In the genomic region with DNA sequence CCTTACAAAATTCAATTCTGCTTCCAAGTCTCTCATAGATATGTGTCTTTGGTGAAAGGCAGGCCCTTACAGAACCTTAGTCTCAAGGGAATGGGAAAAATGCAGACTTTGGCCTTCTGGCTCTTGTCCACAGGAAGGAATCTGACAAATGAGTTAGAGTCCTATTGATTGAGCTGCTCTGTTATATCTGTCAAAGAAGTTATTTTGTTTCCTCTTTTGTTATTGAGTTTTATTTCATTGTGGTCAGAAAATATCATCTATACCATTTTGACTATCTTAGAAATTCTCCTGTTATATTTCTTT, we compare ENCODE assay signal across 23 cellular contexts.
DNase-seq lines count a peak whose midpoint lies in the region; ATAC-seq, FAIRE-seq and TF ChIP-seq lines count a peak whose summit lies in the region.
"Had no signal": no experiment of that assay in that cellular context is flagged by ENCODE, and none has a peak within 500 bp of the region (broad histone marks: within the 10 kb centered on the region; RNA-seq: fewer than 3 reads in every experiment).

No MANE protein-coding gene starts in this region.

- CTCF ChIA-PET in SK-N-SH (lab: Yijun Ruan, JAX) = no interaction called here

- H3K4me3 ChIP-seq in SK-N-SH (ENCODE audit: low read depth in 2 of 2, low read length in 1 of 2) (no peak overlapping the region), pancreas (no peak overlapping the region)
- H3K4me3 ChIP-seq: transverse colon had no signal

- H3K27ac ChIP-seq in SK-N-SH (ENCODE audit: low read depth in 2 of 2, low read length in 1 of 2) = peak overlapping the region in 1 of 2 experiments; percentile 40; a peak in 1 of 4 replicates
- H3K27ac ChIP-seq in pancreas = no peak overlapping the region
- H3K27ac ChIP-seq: 22Rv1, C4-2B, transverse colon had no signal

- no peak overlapping the region for H3K4me2 ChIP-seq in SK-N-SH

- DNase-seq in SK-N-SH (no peak), SK-N-DZ (ENCODE audit: low spot score) (peak; percentile 23), immature natural killer cell (no peak), pancreas (no peak), A172 (ENCODE audit: low spot score) (no peak), HUDEP-2 (lab: John Stamatoyannopoulos, UW; ENCODE audit: unreplicated experiment in 76 of 76) (no peak), NCI-H1105 treated with DMSO at 0.1 percent for 48 hours (lab: John Stamatoyannopoulos, UW) (no peak)
- DNase-seq: activated CD4-positive, alpha-beta T cell treated with anti-CD3 and anti-CD28 coated beads for 1 hour; DMS79; effector memory CD8-positive, alpha-beta T cell; hypothalamus; MM.1S; naive thymus-derived CD8-positive, alpha-beta T cell; NCI-H1930; posterior cingulate gyrus; SHP77; T-helper 9 cell; transverse colon had no signal

- H3K9me3 Mint-ChIP-seq in immature natural killer cell = no peaks in the 10 kb centered on the region
- H3K9me3 Mint-ChIP-seq: activated naive CD4-positive, alpha-beta T cell treated with anti-CD3 and anti-CD28 coated beads for 36 hours; effector memory CD8-positive, alpha-beta T cell had no signal

- TF ChIP-seq EP300 in SK-N-SH (IDR thresholded peaks at IDR 0.05; ENCODE audit: borderline replicate concordance in 1 of 2, low read depth in 1 of 2, low read length in 1 of 2) = no peak

- H3K9me3 ChIP-seq in SK-N-SH = no peaks in the 10 kb centered on the region
- no peaks in the 10 kb centered on the region for H3K9me3 ChIP-seq in pancreas
- H3K9me3 ChIP-seq: transverse colon had no signal

- H3K4me3 Mint-ChIP-seq in immature natural killer cell = no peak overlapping the region
- H3K4me3 Mint-ChIP-seq: activated naive CD4-positive, alpha-beta T cell treated with anti-CD3 and anti-CD28 coated beads for 36 hours; effector memory CD8-positive, alpha-beta T cell; naive thymus-derived CD8-positive, alpha-beta T cell had no signal

- H3K4me1 ChIP-seq in SK-N-SH (ENCODE audit: control insufficient read depth in 1 of 2, insufficient read depth in 2 of 2, low read depth in 1 of 2, low read length in 1 of 2) (no peaks in the 10 kb centered on the region; a peak in 1 of 4 replicates), pancreas (peaks cover 0 to 11% (median 5%) of the 10 kb centered on the region in 3 donors)

- intact Hi-C loops in pancreas (cut with DNase I) = no loop called here

- no peak overlapping the region for H2AFZ ChIP-seq in SK-N-SH (ENCODE audit: low read depth)

- no peaks in the 10 kb centered on the region for H4K20me1 ChIP-seq in SK-N-SH (ENCODE audit: insufficient read depth)

- TF ChIP-seq CTCF in SK-N-SH (IDR thresholded peaks at IDR 0.05) = no peak
- no peak for TF ChIP-seq CTCF in pancreas (IDR thresholded peaks at IDR 0.05)

- no peaks in the 10 kb centered on the region for H3F3A ChIP-seq in SK-N-SH (replicated peaks; ENCODE audit: insufficient read depth)

- H3K27me3 ChIP-seq in SK-N-SH (ENCODE audit: insufficient read depth) (no peaks in the 10 kb centered on the region), pancreas (no peaks in the 10 kb centered on the region)
- H3K27me3 ChIP-seq: transverse colon had no signal

- POLR2A ChIA-PET in SK-N-SH (lab: Yijun Ruan, JAX) = no interaction called here

- ATAC-seq in SK-N-SH treated with all-trans-retinoic acid at 6 μM for 48 hours = peak; percentile 65
- ATAC-seq in pancreas = peak; percentile 38 to 74 (median 70)
- ATAC-seq: effector memory CD8-positive, alpha-beta T cell; naive thymus-derived CD8-positive, alpha-beta T cell had no signal

- no peaks in the 10 kb centered on the region for H3K4me1 Mint-ChIP-seq in immature natural killer cell

- no peak for FAIRE-seq in pancreas (lab: Jason Lieb, UNC)
- FAIRE-seq: GM18507 had no signal

- H3K27me3 Mint-ChIP-seq in immature natural killer cell (ENCODE audit: low read depth in 3 of 3) = no peaks in the 10 kb centered on the region
- H3K27me3 Mint-ChIP-seq: effector memory CD8-positive, alpha-beta T cell; naive thymus-derived CD8-positive, alpha-beta T cell had no signal

- peak overlapping the region in 4 of 6 donors; percentile 3 to 68 (median 16) for H3K27ac Mint-ChIP-seq in immature natural killer cell

- H3K9me2 ChIP-seq in SK-N-SH = no peaks in the 10 kb centered on the region

- peaks cover 12 to 36% (median 32%) of the 10 kb centered on the region in 3 donors for H3K36me3 Mint-ChIP-seq in immature natural killer cell

- H3K36me3 ChIP-seq in SK-N-SH (replicated peaks in 1 of 2; ENCODE audit: control insufficient read depth in 1 of 2, insufficient read depth in 2 of 2, low read length in 1 of 2) (no peaks in the 10 kb centered on the region), pancreas (no peaks in the 10 kb centered on the region)
- H3K36me3 ChIP-seq: transverse colon had no signal

- no peaks in the 10 kb centered on the region for H3K79me2 ChIP-seq in SK-N-SH (ENCODE audit: insufficient read depth)

- no peak for TF ChIP-seq RAD21 in SK-N-SH (IDR thresholded peaks at IDR 0.05; ENCODE audit: low read length)

- H3K9ac ChIP-seq in SK-N-SH = no peak overlapping the region

TF ChIP-seq in SK-N-SH treated with all-trans-retinoic acid at 6 μM for 48 hours, 23 proteins besides CTCF, POLR2A, EP300 and RAD21:
- TF ChIP-seq GLIS3 (CRISPR knock-in tag; IDR thresholded peaks at IDR 0.05) (no peak), ISL1 (CRISPR knock-in tag; IDR thresholded peaks at IDR 0.05) (0 out of 2 replicates have a peak, but pooled peaks have one; percentile 23)

TF ChIP-seq in SK-N-SH, 30 proteins besides CTCF, POLR2A, EP300 and RAD21:
- TF ChIP-seq SIN3A (IDR thresholded peaks at IDR 0.05; ENCODE audit: borderline replicate concordance, low read depth, low read length) (no peak), EZH2phosphoT487 (IDR thresholded peaks at IDR 0.05; ENCODE audit: borderline replicate concordance, low read depth) (no peak), RXRA (IDR thresholded peaks at IDR 0.05; ENCODE audit: borderline replicate concordance, low read depth) (no peak), JUND (IDR thresholded peaks at IDR 0.05) (no peak), TCF12 (IDR thresholded peaks at IDR 0.05) (no peak), SMC3 (IDR thresholded peaks at IDR 0.05; ENCODE audit: low read depth, low read length) (no peak), TAF1 (IDR thresholded peaks at IDR 0.05; ENCODE audit: borderline replicate concordance, low read depth, low read length) (no peak), RCOR1 (IDR thresholded peaks at IDR 0.05; ENCODE audit: low read length) (no peak), MEF2A (IDR thresholded peaks at IDR 0.05; ENCODE audit: borderline replicate concordance, low read depth) (no peak), ELF1 (IDR thresholded peaks at IDR 0.05) (no peak)
- TF ChIP-seq, protein P1, sequence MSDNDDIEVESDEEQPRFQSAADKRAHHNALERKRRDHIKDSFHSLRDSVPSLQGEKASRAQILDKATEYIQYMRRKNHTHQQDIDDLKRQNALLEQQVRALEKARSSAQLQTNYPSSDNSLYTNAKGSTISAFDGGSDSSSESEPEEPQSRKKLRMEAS (IDR thresholded peaks at IDR 0.05; ENCODE audit: low read depth) = no peak
- TF ChIP-seq, protein P2, sequence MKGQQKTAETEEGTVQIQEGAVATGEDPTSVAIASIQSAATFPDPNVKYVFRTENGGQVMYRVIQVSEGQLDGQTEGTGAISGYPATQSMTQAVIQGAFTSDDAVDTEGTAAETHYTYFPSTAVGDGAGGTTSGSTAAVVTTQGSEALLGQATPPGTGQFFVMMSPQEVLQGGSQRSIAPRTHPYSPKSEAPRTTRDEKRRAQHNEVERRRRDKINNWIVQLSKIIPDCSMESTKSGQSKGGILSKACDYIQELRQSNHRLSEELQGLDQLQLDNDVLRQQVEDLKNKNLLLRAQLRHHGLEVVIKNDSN (IDR thresholded peaks at IDR 0.05; ENCODE audit: borderline replicate concordance, low read depth) = no peak
